ENCODE assay signal across 8 cellular contexts in genomic region chr5:149320791-149321330, GRCh38. TPM values are rescaled to one million over a fixed set of nuclear protein-coding genes. Genes with fewer than 3 reads are reported as not detected.
DNase-seq lines count a peak whose midpoint lies in the region; ATAC-seq, FAIRE-seq and TF ChIP-seq lines count a peak whose summit lies in the region.

No MANE protein-coding gene starts in this region.

- H3K27me3 ChIP-seq in K562 (ENCODE audit: control insufficient read depth in 2 of 2, insufficient read depth in 2 of 2, low read length in 2 of 2) (no peaks in the 10 kb centered on the region; a peak in 1 of 5 replicates), skeletal muscle satellite cell (ENCODE audit: control insufficient read depth, insufficient read depth, low read length) (no peaks in the 10 kb centered on the region)

- no peaks in the 10 kb centered on the region for H3K9me1 ChIP-seq in K562 (ENCODE audit: control insufficient read depth, insufficient read depth, low read length)

- H3K4me2 ChIP-seq in K562 (ENCODE audit: insufficient read depth, low read length): peak overlapping the region; percentile 68
- H3K4me2 ChIP-seq in skeletal muscle satellite cell (ENCODE audit: low read length): peak overlapping the region; percentile 60

- DNase-seq in DMS79 treated with DMSO at 0.1 percent for 48 hours (lab: John Stamatoyannopoulos, UW): peak; percentile 61
- peak; percentile 84 for DNase-seq in NCI-H2196 (lab: John Stamatoyannopoulos, UW; ENCODE audit: unreplicated experiment)
- peak; percentile 71 to 94 (median 82) for DNase-seq in K562 (ENCODE audit: extremely low read depth in 1 of 4, low spot score in 3 of 4)
- DNase-seq in iPS-NIHi11 (ENCODE audit: low spot score): peak; percentile 71
- DNase-seq in stimulated activated CD4-positive, alpha-beta T cell treated with anti-CD3 and anti-CD28 coated beads, Interleukin-4, amount 100 ng/mL, for 1 hour: no peak
- no peak for DNase-seq in AML-193 (lab: John Stamatoyannopoulos, UW)

- 0 out of 4 replicates have a peak, but pooled peaks of 1 of the 2 experiments have one; percentile 10 for TF ChIP-seq RAD21 in K562 (CRISPR knock-in tag; conservative IDR thresholded peaks at IDR 0.05 in 1 of 2, IDR thresholded peaks at IDR 0.05 in 1 of 2)

- H3K79me2 ChIP-seq in K562 (ENCODE audit: control insufficient read depth, insufficient read depth, low read length): no peaks in the 10 kb centered on the region

- POLR2A ChIA-PET in K562 (lab: Yijun Ruan, JAX): interaction anchor here (0.5 to 2.2 kb wide), 21 partner anchors 10 to 1789 kb away, joined by 3 to 12 read pairs (median 4); partner anchors contain the start of genes CSNK1A1, GRPEL2 and PCYOX1L

- H3K9ac ChIP-seq in K562 (ENCODE audit: insufficient read depth in 1 of 2, low read depth in 2 of 2, low read length in 2 of 2) (peak overlapping the region; percentile 49 to 71; a peak in 2 of 4 replicates), skeletal muscle satellite cell (ENCODE audit: low read depth, low read length) (peak overlapping the region; percentile 40)

- WGBS in K562 (ENCODE audit: insufficient coverage, low coverage, missing lambda C conversion rate): 11% methylated on average over 4 of the region's 4 CpGs

- peak overlapping the region; percentile 91 for H2AFZ ChIP-seq in K562 (ENCODE audit: low read depth, low read length)

- no peaks in the 10 kb centered on the region for H4K20me1 ChIP-seq in K562 (replicated peaks; ENCODE audit: control insufficient read depth, insufficient read depth, low read length)

- peak overlapping the region; percentile 77 for H3K27ac ChIP-seq in K562 (ENCODE audit: extremely low read depth, low read depth, low read length)

- H3K4me3 ChIP-seq in K562 (no peak overlapping the region), skeletal muscle satellite cell (ENCODE audit: low read length) (no peak overlapping the region)

- H3K4me1 ChIP-seq in K562 (replicated peaks in 1 of 2; ENCODE audit: control insufficient read depth in 2 of 2, insufficient read depth in 2 of 2, low read length in 2 of 2) (peaks cover 26 to 30% of the 10 kb centered on the region in 2 experiments), skeletal muscle satellite cell (ENCODE audit: control insufficient read depth, insufficient read depth, low read length) (peaks cover 25% of the 10 kb centered on the region)

- CTCF ChIA-PET in K562 (lab: Yijun Ruan, JAX; ENCODE audit: low intra/inter-chr PET ratio): interaction anchor here (1.7 to 2.0 kb wide), 2 partner anchors 46 to 50 kb away, joined by 4 to 5 read pairs; no protein-coding TSS in a partner anchor

- no peaks in the 10 kb centered on the region for H3K9me3 ChIP-seq in K562 (replicated peaks; ENCODE audit: control insufficient read depth, insufficient read depth, low read depth, low read length)
- no peaks in the 10 kb centered on the region for H3K9me3 ChIP-seq in skeletal muscle satellite cell (replicated peaks; ENCODE audit: low read length)

- peak; percentile 100 for FAIRE-seq in K562 (lab: Jason Lieb, UNC)

- peak; percentile 55 for TF ChIP-seq POLR2A in K562 (conservative IDR thresholded peaks at IDR 0.05)

- H3K36me3 ChIP-seq in K562 (ENCODE audit: control insufficient read depth, insufficient read depth, low read length) (no peaks in the 10 kb centered on the region), skeletal muscle satellite cell (ENCODE audit: insufficient read depth, low read length) (no peaks in the 10 kb centered on the region)

- in situ Hi-C loops in K562 (cut with MboI): loop anchor here (5.0 kb wide), 1 partner anchor 51 kb away; no protein-coding TSS in a partner anchor

- ATAC-seq in K562: peak; percentile 97
- ATAC-seq in GM19023 (IDR thresholded peaks at IDR 0.05; ENCODE audit: unreplicated experiment): no peak

- intact Hi-C loops in K562 (cut with micrococcal nuclease): loop anchor here (1.0 kb wide), 2 partner anchors 24 to 50 kb away; partner anchors contain the start of gene GRPEL2

- no TSS peak for BruUV-seq in K562 (replicated peaks; lab: Mats Ljungman, UMichigan)

- TF ChIP-seq EP300 in K562 (IDR thresholded peaks at IDR 0.05; ENCODE audit: low read length): peak; percentile 65

- TF ChIP-seq CTCF in K562 (IDR thresholded peaks at IDR 0.05 in 2 of 3, conservative IDR thresholded peaks at IDR 0.05 in 1 of 3; ENCODE audit: insufficient read depth in 2 of 3, low read depth in 1 of 3, low read length in 3 of 3): no peak

RNA-seq across cellular contexts. Expression of gene GRPEL2, which starts 24.4 kb away (rescaled TPM):
- 19.7 and 30.9 TPM in 2 replicates for total RNA-seq in K562 (2011; cell fraction: chromatin; rRNA removed; ENCODE audit: low replicate concordance)
- 10.5 and 12.1 TPM in 2 replicates for total RNA-seq in K562 (2011; cell fraction: nucleolus; rRNA removed)
- 21.0 and 33.4 TPM in 2 replicates for total RNA-seq in K562 (2011; cell fraction: nucleoplasm; rRNA removed)
- total RNA-seq in K562 (2014; rRNA removed): 26.1 and 27.6 TPM in 2 replicates
- total RNA-seq in K562 (2014; rRNA removed; fragmentation: Illumina TruSeq; extraction: Trizol): 35.8 and 44.2 TPM in 2 replicates
- total RNA-seq in K562 (2015; rRNA removed; fragmentation: Illumina TruSeq; extraction: Trizol): 19.4 and 23.2 TPM in 2 replicates
- 37.8 and 40.5 TPM in 2 replicates for total RNA-seq in K562 (2021)
- polyA plus RNA-seq in K562 (2011; rRNA removed): 29.1 and 31.0 TPM in 2 replicates
- polyA plus RNA-seq in K562 (2011; cell fraction: cytosol; rRNA removed): 4.9 and 14.0 TPM in 2 replicates
- 14.6 and 16.7 TPM in 2 replicates for polyA plus RNA-seq in K562 (2011; cell fraction: nucleus; rRNA removed)
- 8.6 and 9.6 TPM in 2 replicates for polyA plus RNA-seq in K562 (2012)
- 23.0 and 23.4 TPM in 2 replicates for polyA plus RNA-seq in K562 (2014; fragmentation: Illumina TruSeq; extraction: Trizol)
- 10 to 100 TPM; 11.2 to 17.1 TPM for polyA plus RNA-seq in K562 (2014; fragmentation: Nextera tagmentation; extraction: Ambion mirVana)
- polyA plus RNA-seq in K562 (2014; rRNA removed): 25.8 and 26.4 TPM in 2 replicates
- polyA minus RNA-seq in K562 (2011; rRNA and poly(A)+ RNA removed): 40.6 and 45.9 TPM in 2 replicates
- polyA minus RNA-seq in K562 (2011; cell fraction: cytosol; rRNA and poly(A)+ RNA removed): 19.4 and 28.1 TPM in 2 replicates
- 11.2 and 19.1 TPM in 2 replicates for polyA minus RNA-seq in K562 (2011; cell fraction: nucleus; rRNA and poly(A)+ RNA removed)
- total RNA-seq in skeletal muscle satellite cell (2012; rRNA removed): 23.4 and 25.6 TPM in 2 replicates

RNA-seq across cellular contexts. Expression of gene PCYOX1L, which starts 37.0 kb away (rescaled TPM):
- total RNA-seq in K562 (2011; cell fraction: chromatin; rRNA removed; ENCODE audit: low replicate concordance): 20.2 and 24.4 TPM in 2 replicates
- 28.2 and 32.0 TPM in 2 replicates for total RNA-seq in K562 (2011; cell fraction: nucleolus; rRNA removed)
- total RNA-seq in K562 (2011; cell fraction: nucleoplasm; rRNA removed): 28.4 and 30.6 TPM in 2 replicates
- total RNA-seq in K562 (2014; rRNA removed): 5.4 and 7.2 TPM in 2 replicates
- 5.9 and 6.0 TPM in 2 replicates for total RNA-seq in K562 (2014; rRNA removed; fragmentation: Illumina TruSeq; extraction: Trizol)
- 5.1 and 5.3 TPM in 2 replicates for total RNA-seq in K562 (2015; rRNA removed; fragmentation: Illumina TruSeq; extraction: Trizol)
- 7.8 and 8.0 TPM in 2 replicates for total RNA-seq in K562 (2021)
- 17.9 and 21.5 TPM in 2 replicates for polyA plus RNA-seq in K562 (2011; rRNA removed)
- 25.0 and 29.5 TPM in 2 replicates for polyA plus RNA-seq in K562 (2011; cell fraction: cytosol; rRNA removed)
- 44.5 and 48.0 TPM in 2 replicates for polyA plus RNA-seq in K562 (2011; cell fraction: nucleus; rRNA removed)
- 8.9 and 16.5 TPM in 2 replicates for polyA plus RNA-seq in K562 (2012)
- 9.4 and 10.0 TPM in 2 replicates for polyA plus RNA-seq in K562 (2014; fragmentation: Illumina TruSeq; extraction: Trizol)
- polyA plus RNA-seq in K562 (2014; fragmentation: Nextera tagmentation; extraction: Ambion mirVana): 1 to 10 TPM; 2.3 to 2.4 TPM
- polyA plus RNA-seq in K562 (2014; rRNA removed): 6.5 and 8.3 TPM in 2 replicates
- 13.7 and 15.4 TPM in 2 replicates for polyA minus RNA-seq in K562 (2011; rRNA and poly(A)+ RNA removed)
- polyA minus RNA-seq in K562 (2011; cell fraction: cytosol; rRNA and poly(A)+ RNA removed): 6.8 and 7.7 TPM in 2 replicates
- polyA minus RNA-seq in K562 (2011; cell fraction: nucleus; rRNA and poly(A)+ RNA removed): 15.3 and 21.9 TPM in 2 replicates
- 9.0 and 10.6 TPM in 2 replicates for total RNA-seq in skeletal muscle satellite cell (2012; rRNA removed)

RNA-seq across cellular contexts. Expression of gene AFAP1L1, which starts 49.2 kb away (rescaled TPM):
- not detected in 2 replicates for total RNA-seq in K562 (2011; cell fraction: chromatin; rRNA removed; ENCODE audit: low replicate concordance)
- under 0.01 TPM in 1 of 2 replicates, not detected in the other for total RNA-seq in K562 (2011; cell fraction: nucleolus; rRNA removed)
- total RNA-seq in K562 (2011; cell fraction: nucleoplasm; rRNA removed): 0.07 TPM in 1 of 2 replicates, not detected in the other
- 0.12 TPM in 1 of 2 replicates, not detected in the other for total RNA-seq in K562 (2014; rRNA removed)
- 0.48 TPM in 1 of 2 replicates, not detected in the other for total RNA-seq in K562 (2014; rRNA removed; fragmentation: Illumina TruSeq; extraction: Trizol)
- 0.04 TPM in 1 of 2 replicates, not detected in the other for total RNA-seq in K562 (2015; rRNA removed; fragmentation: Illumina TruSeq; extraction: Trizol)
- total RNA-seq in K562 (2021): 0.07 and 0.13 TPM in 2 replicates
- 0.04 TPM in 1 of 2 replicates, not detected in the other for polyA plus RNA-seq in K562 (2011; rRNA removed)
- polyA plus RNA-seq in K562 (2011; cell fraction: cytosol; rRNA removed): 0.01 TPM in 2 replicates
- not detected in 2 replicates for polyA plus RNA-seq in K562 (2011; cell fraction: nucleus; rRNA removed)
- polyA plus RNA-seq in K562 (2012): 0.07 and 0.10 TPM in 2 replicates
- polyA plus RNA-seq in K562 (2014; fragmentation: Illumina TruSeq; extraction: Trizol): 0.03 and 0.10 TPM in 2 replicates
- polyA plus RNA-seq in K562 (2014; fragmentation: Nextera tagmentation; extraction: Ambion mirVana): under 1 TPM; 0.01 to 0.03 TPM
- polyA plus RNA-seq in K562 (2014; rRNA removed): 0.12 TPM in 1 of 2 replicates, not detected in the other
- polyA minus RNA-seq in K562 (2011; rRNA and poly(A)+ RNA removed): not detected in 2 replicates
- not detected in 2 replicates for polyA minus RNA-seq in K562 (2011; cell fraction: cytosol; rRNA and poly(A)+ RNA removed)
- not detected in 2 replicates for polyA minus RNA-seq in K562 (2011; cell fraction: nucleus; rRNA and poly(A)+ RNA removed)
- 15.7 and 16.2 TPM in 2 replicates for total RNA-seq in skeletal muscle satellite cell (2012; rRNA removed)

RNA-seq across cellular contexts. Expression of gene IL17B, which starts 58.2 kb away (rescaled TPM):
- total RNA-seq in K562 (2011; cell fraction: chromatin; rRNA removed; ENCODE audit: low replicate concordance): not detected in 2 replicates
- total RNA-seq in K562 (2011; cell fraction: nucleolus; rRNA removed): not detected in 2 replicates
- total RNA-seq in K562 (2011; cell fraction: nucleoplasm; rRNA removed): not detected in 2 replicates
- total RNA-seq in K562 (2014; rRNA removed) (1.5 and 2.6 TPM in 2 replicates), K562 (2014; rRNA removed; fragmentation: Illumina TruSeq; extraction: Trizol) (not detected in 2 replicates), K562 (2015; rRNA removed; fragmentation: Illumina TruSeq; extraction: Trizol) (0.36 TPM in 1 of 2 replicates, not detected in the other), K562 (2021) (0.51 and 0.58 TPM in 2 replicates)
- polyA plus RNA-seq in K562 (2011; rRNA removed) (0.28 and 0.81 TPM in 2 replicates), K562 (2014; fragmentation: Illumina TruSeq; extraction: Trizol) (0.57 TPM in 1 of 2 replicates, not detected in the other), K562 (2014; fragmentation: Nextera tagmentation; extraction: Ambion mirVana) (under 1 TPM; 0.32 to 0.53 TPM), K562 (2014; rRNA removed) (1.0 and 3.0 TPM in 2 replicates)
- 0.57 and 0.58 TPM in 2 replicates for polyA plus RNA-seq in K562 (2011; cell fraction: cytosol; rRNA removed)
- polyA plus RNA-seq in K562 (2011; cell fraction: nucleus; rRNA removed): 0.43 and 0.73 TPM in 2 replicates
- 0.44 and 3.0 TPM in 2 replicates for polyA plus RNA-seq in K562 (2012)
- not detected in 2 replicates for polyA minus RNA-seq in K562 (2011; rRNA and poly(A)+ RNA removed)
- polyA minus RNA-seq in K562 (2011; cell fraction: cytosol; rRNA and poly(A)+ RNA removed): 2.4 TPM in 1 of 2 replicates, not detected in the other
- polyA minus RNA-seq in K562 (2011; cell fraction: nucleus; rRNA and poly(A)+ RNA removed): not detected in 2 replicates
- 0.44 TPM in 1 of 2 replicates, not detected in the other for total RNA-seq in skeletal muscle satellite cell (2012; rRNA removed)

Comparison
In these comparisons a context has a peak if more than half of its experiments do, and no peak if none do; other contexts are left out.
1. DNase-seq: peak in DMS79 treated with DMSO at 0.1 percent for 48 hours (single experiment), NCI-H2196 (single experiment), K562 (4 of 4) and iPS-NIHi11 (single experiment); none in stimulated activated CD4-positive, alpha-beta T cell treated with anti-CD3 and anti-CD28 coated beads, Interleukin-4, amount 100 ng/mL, for 1 hour (single experiment) and AML-193 (0 of 2).